ENCODE assay signal across 33 cellular contexts in the genomic region with DNA sequence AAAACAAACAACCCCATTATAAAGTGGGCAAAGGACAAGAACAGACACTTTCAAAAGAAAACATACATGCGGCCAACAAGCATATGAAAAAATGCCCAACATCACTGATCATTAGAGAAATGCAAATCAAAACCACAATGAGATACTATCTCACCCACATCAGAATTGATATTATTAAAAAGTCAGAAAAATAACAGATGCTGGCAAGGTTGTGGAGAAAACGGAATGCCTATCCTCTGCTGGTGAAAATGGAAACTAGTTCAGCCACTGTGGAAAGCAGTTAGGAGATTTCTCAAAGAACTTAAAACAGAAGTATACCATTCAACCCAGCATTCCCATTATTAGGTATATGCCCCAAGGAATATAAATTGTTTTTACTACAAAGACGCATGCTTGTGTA.
A peak's percentile ranks its signal among the peaks of the same experiment; 100 is the strongest.
DNase-seq lines count a peak whose midpoint lies in the region; ATAC-seq and TF ChIP-seq lines count a peak whose summit lies in the region.
"Had no signal": no experiment of that assay in that cellular context is flagged by ENCODE, and none has a peak within 500 bp of the region (broad histone marks: within the 10 kb centered on the region; RNA-seq: fewer than 3 reads in every experiment).

No MANE protein-coding gene starts in this region.

- H3K4me1 ChIP-seq in Karpas-422 (ENCODE audit: low read length) (peaks cover 8% of the 10 kb centered on the region), SK-N-SH (ENCODE audit: control insufficient read depth in 1 of 2, insufficient read depth in 2 of 2, low read depth in 1 of 2, low read length in 1 of 2) (no peaks in the 10 kb centered on the region), neuronal stem cell (ENCODE audit: control insufficient read depth in 2 of 2, insufficient read depth in 1 of 2, low read depth in 1 of 2, low read length in 2 of 2) (no peaks in the 10 kb centered on the region)
- H3K4me1 ChIP-seq: A549, BE2C, BLaER1, Caco-2 had no signal

- H2BK15ac ChIP-seq in neuronal stem cell (ENCODE audit: low read length): no peak overlapping the region

- H3K4me1 Mint-ChIP-seq in activated naive CD8-positive, alpha-beta T cell treated with anti-CD3 and anti-CD28 coated beads for 36 hours: peaks cover 9% of the 10 kb centered on the region

- peaks cover 18% of the 10 kb centered on the region for H3K36me3 Mint-ChIP-seq in activated naive CD8-positive, alpha-beta T cell treated with anti-CD3 and anti-CD28 coated beads for 36 hours

- H3K4me3 Mint-ChIP-seq in activated naive CD8-positive, alpha-beta T cell treated with anti-CD3 and anti-CD28 coated beads for 36 hours: no peak overlapping the region
- H3K4me3 Mint-ChIP-seq: B cell; CD14-positive monocyte; CD4-positive, alpha-beta memory T cell; CD4-positive, alpha-beta T cell; CD4-positive, CD25-positive, alpha-beta regulatory T cell; CD8-positive, alpha-beta memory T cell; CD8-positive, alpha-beta T cell had no signal

- POLR2A ChIA-PET in SK-N-SH (lab: Yijun Ruan, JAX): no interaction called here

- H3K9me2 ChIP-seq in Karpas-422 (replicated peaks; ENCODE audit: insufficient read depth, low read length) (0 out of 2 replicates have a peak, but pooled peaks cover 5% of the 10 kb centered on the region), SK-N-SH (peaks cover 3% of the 10 kb centered on the region; the same call in 1 of the 2 replicates)

- H3K4ac ChIP-seq in neuronal stem cell (ENCODE audit: low read length): no peak overlapping the region

- H3K4me2 ChIP-seq in Karpas-422 (ENCODE audit: low read depth, low read length, poor library complexity, severe bottlenecking) (no peak overlapping the region), SK-N-SH (no peak overlapping the region), neuronal stem cell (ENCODE audit: insufficient read depth, low read length, poor library complexity, severe bottlenecking) (no peak overlapping the region)
- H3K4me2 ChIP-seq: A549; BLaER1; BLaER1 treated with 17β-estradiol and CSF1 and Interleukin-3, amounts not matched to agents 10 nM and 100 nM had no signal

- no peak overlapping the region for H4K8ac ChIP-seq in neuronal stem cell (ENCODE audit: low read depth, low read length)

- CTCF ChIA-PET in SK-N-SH (lab: Yijun Ruan, JAX): no interaction called here

- no peak overlapping the region for H3K23ac ChIP-seq in neuronal stem cell (ENCODE audit: low read depth, low read length, poor library complexity)

- WGBS in SK-N-SH (ENCODE audit: low lambda C conversion rate): 67% methylated on average over 3 of the region's 3 CpGs
- no CpG with 5 or more reads among the region's 3 CpGs for WGBS in neuronal stem cell (ENCODE audit: extremely low coverage in 2 of 2, insufficient read length in 2 of 2, insufficient replicate concordance in 1 of 2), 2 donors

- H3K4me3 ChIP-seq in Karpas-422 (ENCODE audit: low read length) (no peak overlapping the region), SK-N-SH (ENCODE audit: low read depth in 2 of 2, low read length in 1 of 2) (no peak overlapping the region), neuronal stem cell (ENCODE audit: low read length in 2 of 2) (no peak overlapping the region)
- H3K4me3 ChIP-seq: A549; BLaER1; BLaER1 treated with 17β-estradiol and CSF1 and Interleukin-3, amounts not matched to agents 10 nM and 100 nM had no signal

- H2BK5ac ChIP-seq in neuronal stem cell (ENCODE audit: low read length): no peak overlapping the region

- H3K79me2 ChIP-seq in Karpas-422 (ENCODE audit: low read length) (peaks cover 46% of the 10 kb centered on the region), SK-N-SH (ENCODE audit: insufficient read depth) (no peaks in the 10 kb centered on the region)

- no peaks in the 10 kb centered on the region for H3K9me3 ChIP-seq in Karpas-422 (ENCODE audit: low read length)
- H3K9me3 ChIP-seq in SK-N-SH: peaks cover 6% of the 10 kb centered on the region; the same call in 1 of the 2 replicates
- H3K9me3 ChIP-seq in neuronal stem cell (replicated peaks in 1 of 2; ENCODE audit: control insufficient read depth in 2 of 2, insufficient read depth in 1 of 2, low read depth in 1 of 2, low read length in 2 of 2): peaks cover 0 to 11% of the 10 kb centered on the region in 2 donors
- H3K9me3 ChIP-seq: BE2C had no signal

- no peaks in the 10 kb centered on the region for H3K27me3 ChIP-seq in Karpas-422 (ENCODE audit: low read length)
- H3K27me3 ChIP-seq in SK-N-SH (ENCODE audit: insufficient read depth): no peaks in the 10 kb centered on the region
- no peaks in the 10 kb centered on the region for H3K27me3 ChIP-seq in neuronal stem cell (ENCODE audit: control insufficient read depth in 3 of 3, insufficient read depth in 3 of 3, low read depth in 1 of 3, low read length in 3 of 3)
- H3K27me3 ChIP-seq: BE2C; BLaER1; BLaER1 treated with 17β-estradiol and CSF1 and Interleukin-3, amounts not matched to agents 10 nM and 100 nM had no signal

- no peak overlapping the region for H3K14ac ChIP-seq in neuronal stem cell (ENCODE audit: low read length)

- H3K9me3 Mint-ChIP-seq in activated naive CD8-positive, alpha-beta T cell treated with anti-CD3 and anti-CD28 coated beads for 36 hours: peaks cover 4% of the 10 kb centered on the region
- H3K9me3 Mint-ChIP-seq: CD4-positive, alpha-beta T cell had no signal

- H3K9ac ChIP-seq in Karpas-422 (ENCODE audit: low read length): no peak overlapping the region
- no peak overlapping the region for H3K9ac ChIP-seq in SK-N-SH
- H3K9ac ChIP-seq in neuronal stem cell (ENCODE audit: low read depth, low read length, poor library complexity): no peak overlapping the region
- H3K9ac ChIP-seq: BLaER1; BLaER1 treated with 17β-estradiol and CSF1 and Interleukin-3, amounts not matched to agents 10 nM and 100 nM had no signal

- H2BK12ac ChIP-seq in neuronal stem cell (ENCODE audit: low read length): no peak overlapping the region

- peaks cover 4% of the 10 kb centered on the region for H3F3A ChIP-seq in SK-N-SH (replicated peaks; ENCODE audit: insufficient read depth)

- H3K18ac ChIP-seq in neuronal stem cell (ENCODE audit: low read length): no peak overlapping the region

- H3K27ac Mint-ChIP-seq in activated naive CD8-positive, alpha-beta T cell treated with anti-CD3 and anti-CD28 coated beads for 36 hours: no peak overlapping the region
- H3K27ac Mint-ChIP-seq: B cell; CD14-positive monocyte; CD4-positive, alpha-beta memory T cell; CD4-positive, alpha-beta T cell; CD8-positive, alpha-beta memory T cell; CD8-positive, alpha-beta T cell had no signal

- TF ChIP-seq EP300 in SK-N-SH (IDR thresholded peaks at IDR 0.05; ENCODE audit: borderline replicate concordance in 1 of 2, low read depth in 1 of 2, low read length in 1 of 2): 0 out of 4 replicates have a peak, but pooled peaks of 1 of the 2 experiments have one; percentile 6

- no peak overlapping the region for H2AK5ac ChIP-seq in neuronal stem cell (ENCODE audit: low read depth, low read length)

- H3K27ac ChIP-seq in Karpas-422 (ENCODE audit: low read length) (no peak overlapping the region), SK-N-SH (ENCODE audit: low read depth in 2 of 2, low read length in 1 of 2) (no peak overlapping the region), neuronal stem cell (replicated peaks; ENCODE audit: low read length) (no peak overlapping the region)
- H3K27ac ChIP-seq: 22Rv1; A549; BLaER1; BLaER1 treated with 17β-estradiol and CSF1 and Interleukin-3, amounts not matched to agents 10 nM and 100 nM; C4-2B had no signal

- ATAC-seq in SK-N-SH treated with all-trans-retinoic acid at 6 μM for 48 hours: peak; percentile 75
- ATAC-seq: A549; CD8-positive, alpha-beta T cell had no signal

- no peaks in the 10 kb centered on the region for H4K20me1 ChIP-seq in Karpas-422 (ENCODE audit: insufficient read depth, low read depth, low read length)
- no peaks in the 10 kb centered on the region for H4K20me1 ChIP-seq in SK-N-SH (ENCODE audit: insufficient read depth)
- H4K20me1 ChIP-seq: BLaER1; BLaER1 treated with 17β-estradiol and CSF1 and Interleukin-3, amounts not matched to agents 10 nM and 100 nM had no signal

- H3K27me3 Mint-ChIP-seq in activated naive CD8-positive, alpha-beta T cell treated with anti-CD3 and anti-CD28 coated beads for 36 hours: no peaks in the 10 kb centered on the region
- H3K27me3 Mint-ChIP-seq: B cell; CD4-positive, alpha-beta memory T cell; CD4-positive, alpha-beta T cell; CD4-positive, CD25-positive, alpha-beta regulatory T cell had no signal

- DNase-seq in Karpas-422 (peak; percentile 40), SK-N-SH (no peak), neuronal stem cell (ENCODE audit: low spot score) (no peak), mesenteric fat pad (ENCODE audit: low spot score) (no peak)
- DNase-seq in activated naive CD8-positive, alpha-beta T cell treated with anti-CD3 and anti-CD28 coated beads for 36 hours: no peak
- DNase-seq: 8988T; ACHN; AML-193; BE2C; C1 segment of cervical spinal cord; Caco-2; Calu3; CD4-positive, alpha-beta memory T cell; CD4-positive, alpha-beta T cell; CD4-positive, CD25-positive, alpha-beta regulatory T cell; CD8-positive, alpha-beta memory T cell; CD8-positive, alpha-beta T cell; COR-L47; DMS 273 treated with DMSO at 0.1 percent for 48 hours; DMS153; DMS53; DMS79; DMS79 treated with DMSO at 0.1 percent for 48 hours; DND-41; EL had no signal

- no peak overlapping the region for H2AFZ ChIP-seq in Karpas-422 (ENCODE audit: low read length)
- H2AFZ ChIP-seq in SK-N-SH (ENCODE audit: low read depth): no peak overlapping the region
- H2AFZ ChIP-seq in neuronal stem cell (ENCODE audit: low read length): no peak overlapping the region

- TF ChIP-seq RAD21 in SK-N-SH (IDR thresholded peaks at IDR 0.05; ENCODE audit: low read length): no peak

- H3K79me1 ChIP-seq in neuronal stem cell (ENCODE audit: low read depth, low read length): no peaks in the 10 kb centered on the region

- peaks cover 11% of the 10 kb centered on the region for H3K36me3 ChIP-seq in Karpas-422 (ENCODE audit: insufficient read depth, low read length)
- peaks cover 0 to 9% of the 10 kb centered on the region in 2 experiments for H3K36me3 ChIP-seq in SK-N-SH (replicated peaks in 1 of 2; ENCODE audit: control insufficient read depth in 1 of 2, insufficient read depth in 2 of 2, low read length in 1 of 2)
- H3K36me3 ChIP-seq in neuronal stem cell (replicated peaks in 1 of 2; ENCODE audit: control insufficient read depth in 2 of 2, insufficient read depth in 2 of 2, low read length in 2 of 2): peaks cover 0 to 5% of the 10 kb centered on the region in 2 donors
- H3K36me3 ChIP-seq: BE2C had no signal

- H2BK120ac ChIP-seq in neuronal stem cell (ENCODE audit: low read depth, low read length): no peak overlapping the region

- H4K91ac ChIP-seq in neuronal stem cell (ENCODE audit: low read depth, low read length, poor library complexity): no peak overlapping the region

- TF ChIP-seq CTCF in SK-N-SH (IDR thresholded peaks at IDR 0.05): no peak

TF ChIP-seq in SK-N-SH treated with all-trans-retinoic acid at 6 μM for 48 hours, 23 proteins besides CTCF, POLR2A, EP300 and RAD21 (continues in another document):
- TF ChIP-seq PPARA (CRISPR knock-in tag; IDR thresholded peaks at IDR 0.05; ENCODE audit: borderline replicate concordance) (no peak), TCF4 (CRISPR knock-in tag; IDR thresholded peaks at IDR 0.05; ENCODE audit: borderline replicate concordance) (no peak; the same call in 1 of the 2 replicates), ZFP30 (CRISPR knock-in tag; IDR thresholded peaks at IDR 0.05) (no peak), BACH2 (CRISPR knock-in tag; IDR thresholded peaks at IDR 0.05; ENCODE audit: borderline replicate concordance) (no peak)
